8 cellular contexts compared by ENCODE assay signal in the genomic region with DNA sequence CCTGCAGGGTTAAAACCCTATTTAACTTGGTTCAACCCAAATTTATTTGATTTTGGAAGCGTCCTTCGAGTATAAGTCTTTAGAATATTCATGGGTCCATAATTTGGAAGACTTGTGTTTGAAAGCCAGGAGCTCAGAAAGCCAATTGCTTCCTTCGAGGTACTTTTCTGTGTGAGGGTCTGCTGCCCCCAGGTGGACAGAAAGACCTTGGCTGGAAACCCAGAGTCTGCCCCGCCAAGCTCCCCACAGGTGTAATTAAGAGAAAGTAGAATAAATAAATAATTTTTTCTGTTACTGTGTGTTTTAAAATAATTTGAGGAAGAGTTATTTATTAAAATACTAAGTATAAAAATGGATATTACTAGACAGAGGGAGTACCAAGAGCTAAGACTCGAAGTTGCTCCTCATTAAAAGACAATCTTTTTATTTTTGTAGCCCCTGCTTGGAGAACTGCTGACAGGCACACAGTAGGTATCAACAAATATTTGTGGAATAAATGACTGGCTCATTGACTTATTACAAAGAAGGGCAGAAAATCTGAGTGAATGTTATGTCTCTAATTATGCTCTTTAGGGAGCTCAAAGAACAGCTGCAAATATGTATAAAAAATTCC.
DNase-seq lines count a peak whose midpoint lies in the region; ATAC-seq, FAIRE-seq and TF ChIP-seq lines count a peak whose summit lies in the region.

No MANE protein-coding gene starts in this region.

- TF ChIP-seq RAD21 in GM12878 (IDR thresholded peaks at IDR 0.05; ENCODE audit: insufficient read depth, low read depth, low read length): peak; percentile 77

- H3K4me3 ChIP-seq in GM12878: no peak overlapping the region

- RAD21 ChIA-PET in GM12878 (lab: Charles Lee; ENCODE audit: unreplicated experiment): interaction anchor here (0.6 to 2.7 kb wide), 31 partner anchors 8 to 1037 kb away, joined by 3 to 26 read pairs (median 5); no protein-coding TSS in a partner anchor

- CTCF ChIA-PET in GM12878 (lab: Yijun Ruan, JAX): interaction anchor here (0.6 to 3.1 kb wide), 72 partner anchors 9 to 1051 kb away, joined by 3 to 45 read pairs (median 4); no protein-coding TSS in a partner anchor

- H3K4me2 ChIP-seq in GM12878 (ENCODE audit: control insufficient read depth, insufficient read depth): no peak overlapping the region

- H3K9me3 Mint-ChIP-seq in activated T-cell treated with anti-CD3 and anti-CD28 coated beads, Interleukin-2, amount 50 U/mL, for 24 hours: no peaks in the 10 kb centered on the region
- no peaks in the 10 kb centered on the region for H3K9me3 Mint-ChIP-seq in neural crest cell

- no peaks in the 10 kb centered on the region for H3K9me3 ChIP-seq in GM12878 (replicated peaks; ENCODE audit: control insufficient read depth, insufficient read depth, low read length)

- no peaks in the 10 kb centered on the region for H3K36me3 ChIP-seq in GM12878 (ENCODE audit: control insufficient read depth in 2 of 2, insufficient read depth in 2 of 2, low read length in 1 of 2)

- FAIRE-seq in GM12878 (lab: Jason Lieb, UNC): no peak

- no peaks in the 10 kb centered on the region for H3K36me3 Mint-ChIP-seq in activated T-cell treated with anti-CD3 and anti-CD28 coated beads, Interleukin-2, amount 50 U/mL, for 24 hours (ENCODE audit: low read depth)
- H3K36me3 Mint-ChIP-seq in neural crest cell (ENCODE audit: low read depth): no peaks in the 10 kb centered on the region

- no peaks in the 10 kb centered on the region for H3K79me2 ChIP-seq in GM12878 (ENCODE audit: control insufficient read depth, insufficient read depth, low read length)

- TF ChIP-seq CTCF in GM12878 (IDR thresholded peaks at IDR 0.05 in 2 of 3, conservative IDR thresholded peaks at IDR 0.05 in 1 of 3; ENCODE audit: control insufficient read depth in 2 of 3, extremely low read depth in 1 of 3, insufficient read depth in 1 of 3, low read depth in 3 of 3, low read length in 3 of 3): peak; percentile 63 to 66 (median 64); a peak in 5 of 6 replicates
- peak; percentile 76 for TF ChIP-seq CTCF in neural crest cell (conservative IDR thresholded peaks at IDR 0.05)

- no TSS peak for BruUV-seq in GM12878 (replicated peaks; lab: Mats Ljungman, UMichigan)

- H3K4me1 ChIP-seq in GM12878 (ENCODE audit: control insufficient read depth, insufficient read depth, low read length): no peaks in the 10 kb centered on the region

- no peak for TF ChIP-seq POLR2A in GM12878 (IDR thresholded peaks at IDR 0.05; ENCODE audit: low read depth, low read length)

- in situ Hi-C loops in GM12878 (cut with MboI): no loop called here

- no peak overlapping the region for H3K9ac ChIP-seq in GM12878 (ENCODE audit: control insufficient read depth, insufficient read depth, low read length)

- no peaks in the 10 kb centered on the region for H4K20me1 ChIP-seq in GM12878 (ENCODE audit: control insufficient read depth, insufficient read depth)

- no peaks in the 10 kb centered on the region; a peak in 1 of 4 replicates for H3K27me3 ChIP-seq in GM12878 (replicated peaks in 1 of 2; ENCODE audit: control insufficient read depth in 2 of 2, insufficient read depth in 2 of 2, low read length in 1 of 2)

- peak; percentile 31 for DNase-seq in activated T-cell treated with anti-CD3 and anti-CD28 coated beads, Interleukin-2, amount 50 U/mL, for 24 hours
- DNase-seq in activated T-cell treated with anti-CD3 and anti-CD28 coated beads for 4 hours (no peak), NCI-H146 treated with DMSO at 0.1 percent for 48 hours (lab: John Stamatoyannopoulos, UW; ENCODE audit: unreplicated experiment) (peak; percentile 59), GM12878 (ENCODE audit: low read depth, low spot score) (no peak), neural crest cell (ENCODE audit: low read depth, low spot score) (peak; percentile 34), NCI-H446 treated with DMSO at 0.1 percent for 48 hours (lab: John Stamatoyannopoulos, UW) (no peak)
- DNase-seq in activated CD4-positive, alpha-beta T cell treated with anti-CD3 and anti-CD28 coated beads for 4 hours: no peak

- no peak overlapping the region for H2AFZ ChIP-seq in GM12878 (ENCODE audit: control insufficient read depth, low read depth, low read length)

- no peak overlapping the region for H3K4me3 Mint-ChIP-seq in activated T-cell treated with anti-CD3 and anti-CD28 coated beads, Interleukin-2, amount 50 U/mL, for 24 hours
- H3K4me3 Mint-ChIP-seq in neural crest cell: no peak overlapping the region

- SMC1A ChIA-PET in GM12878 (lab: Charles Lee; ENCODE audit: uncharacterized antibody, unreplicated experiment): interaction anchor here (0.7 to 2.2 kb wide), 31 partner anchors 8 to 1038 kb away, joined by 3 to 21 read pairs (median 3); no protein-coding TSS in a partner anchor

- peaks cover 2% of the 10 kb centered on the region for H3K27me3 Mint-ChIP-seq in activated T-cell treated with anti-CD3 and anti-CD28 coated beads, Interleukin-2, amount 50 U/mL, for 24 hours
- peaks cover 24% of the 10 kb centered on the region for H3K27me3 Mint-ChIP-seq in neural crest cell (ENCODE audit: low read depth)

- TF ChIP-seq EP300 in GM12878 (IDR thresholded peaks at IDR 0.05; ENCODE audit: borderline replicate concordance in 1 of 2, control insufficient read depth in 1 of 2, low read depth in 2 of 2, low read length in 2 of 2): no peak

- ATAC-seq in GM12878 (peak; percentile 74), GM21423 (IDR thresholded peaks at IDR 0.05; ENCODE audit: unreplicated experiment) (no peak)

- no peak overlapping the region for H3K27ac Mint-ChIP-seq in activated T-cell treated with anti-CD3 and anti-CD28 coated beads, Interleukin-2, amount 50 U/mL, for 24 hours
- no peak overlapping the region for H3K27ac Mint-ChIP-seq in neural crest cell (ENCODE audit: unreplicated experiment)

- 3% methylated on average over 5 of the region's 5 CpGs for WGBS in GM12878 (ENCODE audit: insufficient coverage, insufficient replicate concordance, low lambda C conversion rate, missing lambda C conversion rate)

- intact Hi-C loops in GM12878 (cut with micrococcal nuclease; ENCODE audit: unreplicated experiment): loop anchor here (10.0 kb wide), 2 partner anchors 716 to 1036 kb away; no protein-coding TSS in a partner anchor

- H3K27ac ChIP-seq in GM12878 (ENCODE audit: control insufficient read depth, insufficient read depth): no peak overlapping the region

- no peaks in the 10 kb centered on the region for H3K4me1 Mint-ChIP-seq in activated T-cell treated with anti-CD3 and anti-CD28 coated beads, Interleukin-2, amount 50 U/mL, for 24 hours (ENCODE audit: low read depth)
- H3K4me1 Mint-ChIP-seq in neural crest cell: no peaks in the 10 kb centered on the region

- POLR2A ChIA-PET in GM12878 (lab: Charles Lee): no interaction called here

TF ChIP-seq in GM12878, 131 proteins besides CTCF, POLR2A, EP300 and RAD21:
- TF ChIP-seq, protein P1, sequence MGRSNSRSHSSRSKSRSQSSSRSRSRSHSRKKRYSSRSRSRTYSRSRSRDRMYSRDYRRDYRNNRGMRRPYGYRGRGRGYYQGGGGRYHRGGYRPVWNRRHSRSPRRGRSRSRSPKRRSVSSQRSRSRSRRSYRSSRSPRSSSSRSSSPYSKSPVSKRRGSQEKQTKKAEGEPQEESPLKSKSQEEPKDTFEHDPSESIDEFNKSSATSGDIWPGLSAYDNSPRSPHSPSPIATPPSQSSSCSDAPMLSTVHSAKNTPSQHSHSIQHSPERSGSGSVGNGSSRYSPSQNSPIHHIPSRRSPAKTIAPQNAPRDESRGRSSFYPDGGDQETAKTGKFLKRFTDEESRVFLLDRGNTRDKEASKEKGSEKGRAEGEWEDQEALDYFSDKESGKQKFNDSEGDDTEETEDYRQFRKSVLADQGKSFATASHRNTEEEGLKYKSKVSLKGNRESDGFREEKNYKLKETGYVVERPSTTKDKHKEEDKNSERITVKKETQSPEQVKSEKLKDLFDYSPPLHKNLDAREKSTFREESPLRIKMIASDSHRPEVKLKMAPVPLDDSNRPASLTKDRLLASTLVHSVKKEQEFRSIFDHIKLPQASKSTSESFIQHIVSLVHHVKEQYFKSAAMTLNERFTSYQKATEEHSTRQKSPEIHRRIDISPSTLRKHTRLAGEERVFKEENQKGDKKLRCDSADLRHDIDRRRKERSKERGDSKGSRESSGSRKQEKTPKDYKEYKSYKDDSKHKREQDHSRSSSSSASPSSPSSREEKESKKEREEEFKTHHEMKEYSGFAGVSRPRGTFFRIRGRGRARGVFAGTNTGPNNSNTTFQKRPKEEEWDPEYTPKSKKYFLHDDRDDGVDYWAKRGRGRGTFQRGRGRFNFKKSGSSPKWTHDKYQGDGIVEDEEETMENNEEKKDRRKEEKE (IDR thresholded peaks at IDR 0.05): no peak
- TF ChIP-seq KDM1A (IDR thresholded peaks at IDR 0.05; ENCODE audit: borderline replicate concordance) (no peak), MTA3 (IDR thresholded peaks at IDR 0.05; ENCODE audit: borderline replicate concordance, low read length) (no peak), SMC3 (IDR thresholded peaks at IDR 0.05; ENCODE audit: borderline replicate concordance, low read length) (peak; percentile 49; the same call in 1 of the 2 replicates), EGR1 (IDR thresholded peaks at IDR 0.05; ENCODE audit: borderline replicate concordance in 1 of 2, low read depth in 2 of 2, low read length in 2 of 2) (no peak)
TF ChIP-seq in GM12878: peak in this region for 1.

Comparison
In these comparisons a context has a peak if more than half of its experiments do, and no peak if none do; other contexts are left out.
1. DNase-seq: peak in activated T-cell treated with anti-CD3 and anti-CD28 coated beads, Interleukin-2, amount 50 U/mL, for 24 hours (single experiment), NCI-H146 treated with DMSO at 0.1 percent for 48 hours (single experiment) and neural crest cell (single experiment); none in activated T-cell treated with anti-CD3 and anti-CD28 coated beads for 4 hours (single experiment), GM12878 (single experiment), NCI-H446 treated with DMSO at 0.1 percent for 48 hours (single experiment) and activated CD4-positive, alpha-beta T cell treated with anti-CD3 and anti-CD28 coated beads for 4 hours (0 of 2).